Comparison of ENCODE assay signal across 18 cellular contexts in the genomic region with DNA sequence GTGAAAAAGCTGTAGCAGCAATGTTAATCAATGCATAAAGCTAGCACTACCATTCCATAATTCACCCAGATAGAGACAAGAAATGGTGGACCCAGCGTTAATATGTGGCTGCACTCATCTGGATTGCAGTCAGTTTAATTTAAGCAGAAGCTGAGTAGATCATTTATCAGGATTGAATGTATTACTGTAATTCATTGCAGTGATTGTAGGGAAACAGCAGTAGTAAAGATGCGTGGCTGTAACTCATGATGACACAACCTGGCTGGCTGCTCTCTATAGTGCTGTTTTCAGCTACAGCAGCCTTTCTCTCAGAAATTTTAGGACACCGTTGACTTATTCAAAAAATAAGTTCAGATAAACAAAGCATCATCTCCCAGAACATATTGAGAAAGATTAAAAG.
DNase-seq lines count a peak whose midpoint lies in the region; ATAC-seq and TF ChIP-seq lines count a peak whose summit lies in the region.
"Had no signal": no experiment of that assay in that cellular context is flagged by ENCODE, and none has a peak within 500 bp of the region (broad histone marks: within the 10 kb centered on the region; RNA-seq: fewer than 3 reads in every experiment).

No MANE protein-coding gene starts in this region.

- H3K9ac ChIP-seq in SK-N-SH (no peak overlapping the region), OCI-LY3 (ENCODE audit: low read length) (no peak overlapping the region)

- WGBS in SK-N-SH (ENCODE audit: low lambda C conversion rate): 22% methylated on average over 3 of the region's 3 CpGs

- TF ChIP-seq EP300 in SK-N-SH (IDR thresholded peaks at IDR 0.05; ENCODE audit: borderline replicate concordance in 1 of 2, low read depth in 1 of 2, low read length in 1 of 2): no peak

- no peaks in the 10 kb centered on the region for H3K36me3 ChIP-seq in SK-N-SH (replicated peaks in 1 of 2; ENCODE audit: control insufficient read depth in 1 of 2, insufficient read depth in 2 of 2, low read length in 1 of 2)
- no peaks in the 10 kb centered on the region for H3K36me3 ChIP-seq in OCI-LY3 (replicated peaks; ENCODE audit: low read depth, low read length)
- no peaks in the 10 kb centered on the region for H3K36me3 ChIP-seq in gastrocnemius medialis
- H3K36me3 ChIP-seq: SJCRH30 had no signal

- no peak for TF ChIP-seq RAD21 in SK-N-SH (IDR thresholded peaks at IDR 0.05; ENCODE audit: low read length)

- H3K4me1 ChIP-seq in SK-N-SH (ENCODE audit: control insufficient read depth in 1 of 2, insufficient read depth in 2 of 2, low read depth in 1 of 2, low read length in 1 of 2): no peaks in the 10 kb centered on the region
- H3K4me1 ChIP-seq in OCI-LY3 (ENCODE audit: low read length): peaks cover 8% of the 10 kb centered on the region
- H3K4me1 ChIP-seq in gastrocnemius medialis: no peaks in the 10 kb centered on the region
- H3K4me1 ChIP-seq: SJCRH30 had no signal

- no peak overlapping the region for H2AFZ ChIP-seq in SK-N-SH (ENCODE audit: low read depth)
- 0 out of 2 replicates have a peak overlapping the region, but pooled peaks have one; percentile 17 for H2AFZ ChIP-seq in OCI-LY3 (ENCODE audit: low read depth, low read length)

- H3K4me2 ChIP-seq in SK-N-SH (no peak overlapping the region), OCI-LY3 (ENCODE audit: low read length) (no peak overlapping the region)

- DNase-seq in SK-N-SH (peak; percentile 0), left kidney (ENCODE audit: low read depth, low spot score) (peak; percentile 33), GM10266 (ENCODE audit: extremely low spot score) (no peak), gastrocnemius medialis (no peak), NCI-H446 (lab: John Stamatoyannopoulos, UW) (no peak)
- DNase-seq: Calu3; CD4-positive, alpha-beta memory T cell; DMS79; H7; IMR-90; NCI-H1436; NCI-H1930; NCI-H2171; NCI-H748 treated with DMSO at 0.1 percent for 48 hours; SJCRH30 had no signal

- POLR2A ChIA-PET in SK-N-SH (lab: Yijun Ruan, JAX): no interaction called here

- no peaks in the 10 kb centered on the region for H4K20me1 ChIP-seq in SK-N-SH (ENCODE audit: insufficient read depth)
- no peaks in the 10 kb centered on the region for H4K20me1 ChIP-seq in OCI-LY3 (ENCODE audit: insufficient read depth, low read length)

- no peaks in the 10 kb centered on the region for H3K9me3 ChIP-seq in SK-N-SH
- H3K9me3 ChIP-seq in OCI-LY3 (ENCODE audit: insufficient read depth, low read length): no peaks in the 10 kb centered on the region
- no peaks in the 10 kb centered on the region for H3K9me3 ChIP-seq in gastrocnemius medialis
- H3K9me3 ChIP-seq: SJCRH30 had no signal

- H3F3A ChIP-seq in SK-N-SH (replicated peaks; ENCODE audit: insufficient read depth): no peaks in the 10 kb centered on the region

- no peaks in the 10 kb centered on the region for H3K9me2 ChIP-seq in SK-N-SH

- no peak overlapping the region for H3K27ac ChIP-seq in SK-N-SH (ENCODE audit: low read depth in 2 of 2, low read length in 1 of 2)
- no peak overlapping the region for H3K27ac ChIP-seq in OCI-LY3 (ENCODE audit: low read length)
- H3K27ac ChIP-seq in gastrocnemius medialis: no peak overlapping the region
- H3K27ac ChIP-seq: SJCRH30 had no signal

- TF ChIP-seq POLR2A in gastrocnemius medialis (IDR thresholded peaks at IDR 0.05): no peak

- intact Hi-C loops in gastrocnemius medialis (cut with DNase I; ENCODE audit: low total_unique reads): no loop called here

- H3K79me2 ChIP-seq in SK-N-SH (ENCODE audit: insufficient read depth) (no peaks in the 10 kb centered on the region), OCI-LY3 (ENCODE audit: low read length) (no peaks in the 10 kb centered on the region)

- in situ Hi-C loops in gastrocnemius medialis (cut with MboI; ENCODE audit: low sequenced_read_pairs in 4 of 4): no loop called here

- TF ChIP-seq CTCF in SK-N-SH (IDR thresholded peaks at IDR 0.05): no peak
- TF ChIP-seq CTCF in OCI-LY3 (IDR thresholded peaks at IDR 0.05; ENCODE audit: low read depth, low read length): no peak
- no peak for TF ChIP-seq CTCF in GM10266 (IDR thresholded peaks at IDR 0.05; ENCODE audit: control insufficient read depth, insufficient read depth, low read depth, missing control alignments)
- TF ChIP-seq CTCF in gastrocnemius medialis (IDR thresholded peaks at IDR 0.05 in 4 of 5, conservative IDR thresholded peaks at IDR 0.05 in 1 of 5): no peak

- H3K4me3 ChIP-seq in SK-N-SH (ENCODE audit: low read depth in 2 of 2, low read length in 1 of 2) (no peak overlapping the region), OCI-LY3 (ENCODE audit: low read length) (no peak overlapping the region), gastrocnemius medialis (no peak overlapping the region)
- H3K4me3 ChIP-seq: SJCRH30 had no signal

- CTCF ChIA-PET in SK-N-SH (lab: Yijun Ruan, JAX): no interaction called here

- ATAC-seq in SK-N-SH treated with all-trans-retinoic acid at 6 μM for 48 hours (no peak), gastrocnemius medialis (no peak)
- ATAC-seq: Panc1 had no signal

- H3K27me3 ChIP-seq in SK-N-SH (ENCODE audit: insufficient read depth) (no peaks in the 10 kb centered on the region), OCI-LY3 (ENCODE audit: low read depth, low read length) (no peaks in the 10 kb centered on the region), gastrocnemius medialis (no peaks in the 10 kb centered on the region)
- H3K27me3 ChIP-seq: SJCRH30 had no signal

TF ChIP-seq in SK-N-SH, 30 proteins besides CTCF, POLR2A, EP300 and RAD21 (continues in another document):
- TF ChIP-seq TAF1 (IDR thresholded peaks at IDR 0.05; ENCODE audit: borderline replicate concordance, low read depth, low read length): no peak
- TF ChIP-seq TCF12 (IDR thresholded peaks at IDR 0.05): no peak
- TF ChIP-seq GATA2 (CRISPR knock-in tag; IDR thresholded peaks at IDR 0.05): no peak
- TF ChIP-seq FOXM1 (IDR thresholded peaks at IDR 0.05; ENCODE audit: low read depth): no peak
- no peak for TF ChIP-seq POLR2AphosphoS5 (IDR thresholded peaks at IDR 0.05; ENCODE audit: low read depth, low read length)
- no peak for TF ChIP-seq MEF2A (IDR thresholded peaks at IDR 0.05; ENCODE audit: borderline replicate concordance, low read depth)
- TF ChIP-seq RFX5 (IDR thresholded peaks at IDR 0.05; ENCODE audit: low read length): no peak
- TF ChIP-seq, protein P1, sequence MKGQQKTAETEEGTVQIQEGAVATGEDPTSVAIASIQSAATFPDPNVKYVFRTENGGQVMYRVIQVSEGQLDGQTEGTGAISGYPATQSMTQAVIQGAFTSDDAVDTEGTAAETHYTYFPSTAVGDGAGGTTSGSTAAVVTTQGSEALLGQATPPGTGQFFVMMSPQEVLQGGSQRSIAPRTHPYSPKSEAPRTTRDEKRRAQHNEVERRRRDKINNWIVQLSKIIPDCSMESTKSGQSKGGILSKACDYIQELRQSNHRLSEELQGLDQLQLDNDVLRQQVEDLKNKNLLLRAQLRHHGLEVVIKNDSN (IDR thresholded peaks at IDR 0.05; ENCODE audit: borderline replicate concordance, low read depth): no peak
- TF ChIP-seq TEAD4 (IDR thresholded peaks at IDR 0.05; ENCODE audit: borderline replicate concordance, insufficient read depth): no peak
- TF ChIP-seq MXI1 (IDR thresholded peaks at IDR 0.05; ENCODE audit: low read depth, low read length): no peak
- TF ChIP-seq NRF1 (IDR thresholded peaks at IDR 0.05; ENCODE audit: low read depth, low read length): no peak
- TF ChIP-seq SIN3A (IDR thresholded peaks at IDR 0.05; ENCODE audit: borderline replicate concordance, low read depth, low read length): no peak

TF ChIP-seq in SK-N-SH treated with all-trans-retinoic acid at 6 μM for 48 hours, 23 proteins besides CTCF, POLR2A, EP300 and RAD21 (continues in another document):
- no peak for TF ChIP-seq ZNF565 (CRISPR knock-in tag; conservative IDR thresholded peaks at IDR 0.05; ENCODE audit: low read depth)
- TF ChIP-seq RARB (CRISPR knock-in tag; IDR thresholded peaks at IDR 0.05): no peak
- TF ChIP-seq ZFP30 (CRISPR knock-in tag; IDR thresholded peaks at IDR 0.05): no peak
- no peak for TF ChIP-seq OSR1 (CRISPR knock-in tag; IDR thresholded peaks at IDR 0.05)
- TF ChIP-seq, protein P2, sequence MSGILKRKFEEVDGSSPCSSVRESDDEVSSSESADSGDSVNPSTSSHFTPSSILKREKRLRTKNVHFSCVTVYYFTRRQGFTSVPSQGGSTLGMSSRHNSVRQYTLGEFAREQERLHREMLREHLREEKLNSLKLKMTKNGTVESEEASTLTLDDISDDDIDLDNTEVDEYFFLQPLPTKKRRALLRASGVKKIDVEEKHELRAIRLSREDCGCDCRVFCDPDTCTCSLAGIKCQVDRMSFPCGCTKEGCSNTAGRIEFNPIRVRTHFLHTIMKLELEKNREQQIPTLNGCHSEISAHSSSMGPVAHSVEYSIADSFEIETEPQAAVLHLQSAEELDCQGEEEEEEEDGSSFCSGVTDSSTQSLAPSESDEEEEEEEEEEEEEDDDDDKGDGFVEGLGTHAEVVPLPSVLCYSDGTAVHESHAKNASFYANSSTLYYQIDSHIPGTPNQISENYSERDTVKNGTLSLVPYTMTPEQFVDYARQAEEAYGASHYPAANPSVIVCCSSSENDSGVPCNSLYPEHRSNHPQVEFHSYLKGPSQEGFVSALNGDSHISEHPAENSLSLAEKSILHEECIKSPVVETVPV (CRISPR knock-in tag; IDR thresholded peaks at IDR 0.05): no peak
- TF ChIP-seq, protein P3, sequence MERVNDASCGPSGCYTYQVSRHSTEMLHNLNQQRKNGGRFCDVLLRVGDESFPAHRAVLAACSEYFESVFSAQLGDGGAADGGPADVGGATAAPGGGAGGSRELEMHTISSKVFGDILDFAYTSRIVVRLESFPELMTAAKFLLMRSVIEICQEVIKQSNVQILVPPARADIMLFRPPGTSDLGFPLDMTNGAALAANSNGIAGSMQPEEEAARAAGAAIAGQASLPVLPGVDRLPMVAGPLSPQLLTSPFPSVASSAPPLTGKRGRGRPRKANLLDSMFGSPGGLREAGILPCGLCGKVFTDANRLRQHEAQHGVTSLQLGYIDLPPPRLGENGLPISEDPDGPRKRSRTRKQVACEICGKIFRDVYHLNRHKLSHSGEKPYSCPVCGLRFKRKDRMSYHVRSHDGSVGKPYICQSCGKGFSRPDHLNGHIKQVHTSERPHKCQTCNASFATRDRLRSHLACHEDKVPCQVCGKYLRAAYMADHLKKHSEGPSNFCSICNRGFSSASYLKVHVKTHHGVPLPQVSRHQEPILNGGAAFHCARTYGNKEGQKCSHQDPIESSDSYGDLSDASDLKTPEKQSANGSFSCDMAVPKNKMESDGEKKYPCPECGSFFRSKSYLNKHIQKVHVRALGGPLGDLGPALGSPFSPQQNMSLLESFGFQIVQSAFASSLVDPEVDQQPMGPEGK (CRISPR knock-in tag; IDR thresholded peaks at IDR 0.05; ENCODE audit: borderline replicate concordance): no peak
- TF ChIP-seq ESRRG (CRISPR knock-in tag; IDR thresholded peaks at IDR 0.05): no peak
- no peak for TF ChIP-seq CSDC2 (CRISPR knock-in tag; IDR thresholded peaks at IDR 0.05)
- TF ChIP-seq BACH2 (CRISPR knock-in tag; IDR thresholded peaks at IDR 0.05; ENCODE audit: borderline replicate concordance): no peak
- TF ChIP-seq ARNTL (CRISPR knock-in tag; IDR thresholded peaks at IDR 0.05; ENCODE audit: borderline replicate concordance, low read depth): no peak
- no peak for TF ChIP-seq PPARA (CRISPR knock-in tag; IDR thresholded peaks at IDR 0.05; ENCODE audit: borderline replicate concordance)
- TF ChIP-seq SNAI2 (CRISPR knock-in tag; IDR thresholded peaks at IDR 0.05): no peak

Comparison
In these comparisons a context has a peak if more than half of its experiments do, and no peak if none do; other contexts are left out.
1. DNase-seq: peak in SK-N-SH (single experiment) and left kidney (single experiment); none in GM10266 (single experiment), gastrocnemius medialis (0 of 2) and NCI-H446 (0 of 2).